ENCODE assay signal across 1 cellular context in the genomic region with DNA sequence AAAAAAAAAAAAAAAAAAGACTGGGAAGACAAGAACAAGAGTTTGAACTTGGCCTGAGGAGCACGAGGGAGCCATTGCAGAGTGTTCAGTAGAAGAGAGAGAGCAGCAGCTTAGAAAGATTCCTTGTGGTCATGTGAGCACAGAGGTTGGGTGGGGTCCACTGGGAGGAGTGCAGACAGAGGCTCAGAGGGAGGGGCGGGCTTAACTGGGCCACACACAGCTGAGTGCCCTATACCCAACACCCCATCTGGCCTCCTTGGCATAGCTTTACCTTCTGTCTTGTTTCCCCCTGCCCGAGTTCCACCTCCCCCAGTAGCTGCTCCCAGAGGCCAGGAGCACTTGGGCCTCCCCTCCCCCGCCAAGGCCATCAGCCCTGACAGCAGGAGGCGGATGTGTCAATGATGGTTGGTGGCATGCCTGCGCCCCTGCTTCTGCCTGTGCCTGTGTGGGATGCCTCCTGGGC.
TF ChIP-seq lines count a peak whose summit lies in the region.

No MANE protein-coding gene starts in this region.

TF ChIP-seq in A549, 52 proteins besides CTCF, POLR2A, EP300 and RAD21 (continued from another document):
- TF ChIP-seq MAFK (IDR thresholded peaks at IDR 0.05; ENCODE audit: partially characterized antibody) (no peak), JUN (IDR thresholded peaks at IDR 0.05) (no peak), ZSCAN20 (CRISPR knock-in tag; IDR thresholded peaks at IDR 0.05) (no peak), CBX2 (IDR thresholded peaks at IDR 0.05; ENCODE audit: borderline replicate concordance, low read depth) (no peak), SREBF2 (IDR thresholded peaks at IDR 0.05) (no peak), TFCP2L1 (CRISPR knock-in tag; IDR thresholded peaks at IDR 0.05) (no peak), ZFP36 (IDR thresholded peaks at IDR 0.05; ENCODE audit: borderline replicate concordance, partially characterized antibody) (peak; percentile 34), EHMT2 (IDR thresholded peaks at IDR 0.05; ENCODE audit: low read depth) (no peak)
